In genomic region chr7:3895341-3895740, GRCh38 we compare ENCODE assay signal across 30 cellular contexts.
"Had no signal": no experiment of that assay in that cellular context is flagged by ENCODE, and none has a peak within 500 bp of the region (broad histone marks: within the 10 kb centered on the region; RNA-seq: fewer than 3 reads in every experiment).

No MANE protein-coding gene starts in this region.

- H3K27me3 ChIP-seq: brain microvascular endothelial cell, SJCRH30 had no signal

- H3K9me3 ChIP-seq: SJCRH30, SK-N-SH had no signal

- ATAC-seq: activated CD8-positive, alpha-beta T cell treated with anti-CD3 and anti-CD28 coated beads for 36 hours; activated T-cell treated with anti-CD3 and anti-CD28 coated beads, Interleukin-2, amount 50 U/mL, for 72 hours; activated T-helper 17 cell treated with anti-CD3 and anti-CD28 coated beads, Interleukin-2, amount 50 U/mL, for 72 hours had no signal

- DNase-seq: activated CD4-positive, alpha-beta T cell treated with anti-CD3 and anti-CD28 coated beads, Interleukin-2, amount 10 ng/mL, durations not matched to agents 24 days and 14 days; activated CD4-positive, alpha-beta T cell treated with anti-CD3 and anti-CD28 coated beads, Interleukin-2, amount 50 U/mL, for 4 hours; activated CD8-positive, alpha-beta T cell treated with anti-CD3 and anti-CD28 coated beads for 36 hours; activated effector memory CD4-positive, alpha-beta T cell treated with anti-CD3 and anti-CD28 coated beads, Interleukin-2, amount 50 U/mL, for 16 hours; activated naive CD4-positive, alpha-beta T cell; activated naive CD4-positive, alpha-beta T cell treated with anti-CD3 and anti-CD28 coated beads, Interleukin-2, amount 50 U/mL, for 16 hours; activated naive CD8-positive, alpha-beta T cell treated with anti-CD3 and anti-CD28 coated beads for 36 hours; activated T-cell treated with anti-CD3 and anti-CD28 coated beads, Interleukin-2, amount 50 U/mL, for 1 hour; activated T-cell treated with anti-CD3 and anti-CD28 coated beads, Interleukin-2, amount 50 U/mL, for 72 hours; amniotic stem cell; aorta; brain microvascular endothelial cell; central memory CD4-positive, alpha-beta T cell; MM.1S; NCI-H1048; NCI-H1436 treated with DMSO at 0.1 percent for 48 hours; NCI-H1694 treated with DMSO at 0.1 percent for 48 hours; NCI-H2029; NCI-H345; NCI-H524 treated with DMSO at 0.1 percent for 48 hours; OCI-M1; SHP77; SJCRH30; SK-N-SH; SW 1271; T-helper 1 cell; T-helper 2 cell; T-helper 9 cell had no signal

- H3K27ac ChIP-seq: brain microvascular endothelial cell, KMS-11, SJCRH30 had no signal

- H3K36me3 ChIP-seq: brain microvascular endothelial cell, SJCRH30 had no signal

- H3K4me3 ChIP-seq: SJCRH30 had no signal
